8 cellular contexts compared by ENCODE assay signal in genomic region chr10:31760674-31761081, GRCh38.
A peak's percentile ranks its signal among the peaks of the same experiment; 100 is the strongest.
DNase-seq lines count a peak whose midpoint lies in the region; ATAC-seq, FAIRE-seq and TF ChIP-seq lines count a peak whose summit lies in the region.

No MANE protein-coding gene starts in this region.

- H2AFZ ChIP-seq in Karpas-422 (ENCODE audit: low read length) = peak overlapping the region; percentile 80

- H3K36me3 ChIP-seq in A673 (ENCODE audit: insufficient read depth, low read length, poor library complexity, severe bottlenecking) = no peaks in the 10 kb centered on the region
- no peaks in the 10 kb centered on the region for H3K36me3 ChIP-seq in Karpas-422 (ENCODE audit: insufficient read depth, low read length)
- no peaks in the 10 kb centered on the region for H3K36me3 ChIP-seq in muscle layer of colon (ENCODE audit: insufficient read depth, low read length)

- no peak for FAIRE-seq in HTR-8/SVneo (lab: Jason Lieb, UNC)

- H3K9me2 ChIP-seq in Karpas-422 (replicated peaks; ENCODE audit: insufficient read depth, low read length) = no peaks in the 10 kb centered on the region

- CTCF ChIA-PET in A673 (lab: Charles Lee) (no interaction called here), MCF 10A (lab: Yijun Ruan, JAX) (interaction anchor here (0.6 kb wide), 1 partner anchor 1169 kb away, joined by 3 read pairs; no protein-coding TSS in a partner anchor)

- peak overlapping the region; percentile 66 for H3K9ac ChIP-seq in Karpas-422 (ENCODE audit: low read length)
- peak overlapping the region; percentile 63 for H3K9ac ChIP-seq in muscle layer of colon (ENCODE audit: low read length)

- ATAC-seq in GM19395 (IDR thresholded peaks at IDR 0.05; ENCODE audit: unreplicated experiment) = no peak

- H3K4me2 ChIP-seq in Karpas-422 (ENCODE audit: low read depth, low read length, poor library complexity, severe bottlenecking) = peak overlapping the region; percentile 67

- no TSS peak for BruUV-seq in A673 (replicated peaks; lab: Mats Ljungman, UMichigan)
- no TSS peak for BruUV-seq in MCF 10A (replicated peaks; lab: Mats Ljungman, UMichigan)

- no peaks in the 10 kb centered on the region for H4K20me1 ChIP-seq in Karpas-422 (ENCODE audit: insufficient read depth, low read depth, low read length)

- no peaks in the 10 kb centered on the region for H3K27me3 Mint-ChIP-seq in MCF 10A (ENCODE audit: insufficient read depth, unreplicated experiment)

- H3K36me3 Mint-ChIP-seq in MCF 10A (ENCODE audit: insufficient read depth, unreplicated experiment) = no peaks in the 10 kb centered on the region

- POLR2A ChIA-PET in A673 (lab: Charles Lee; ENCODE audit: low non-redundant PET) (no interaction called here), MCF 10A (lab: Yijun Ruan, JAX) (no interaction called here)

- no peaks in the 10 kb centered on the region for H3K9me3 Mint-ChIP-seq in MCF 10A (ENCODE audit: unreplicated experiment)

- no peak for DNase-seq in A673 (ENCODE audit: low spot score)
- DNase-seq in Karpas-422 = peak; percentile 43
- DNase-seq in MCF 10A (ENCODE audit: unreplicated experiment) = no peak
- DNase-seq in NCI-H446 (lab: John Stamatoyannopoulos, UW) = no peak
- DNase-seq in HTR-8/SVneo (ENCODE audit: insufficient read length, low spot score) = no peak
- DNase-seq in activated CD4-positive, alpha-beta T cell treated with anti-CD3 and anti-CD28 coated beads, Interleukin-2, amount 50 U/mL, for 48 hours = no peak

- H3K4me1 ChIP-seq in A673 (ENCODE audit: insufficient read depth, low read length, poor library complexity, severe bottlenecking) = peaks cover 8% of the 10 kb centered on the region
- peaks cover 14% of the 10 kb centered on the region for H3K4me1 ChIP-seq in Karpas-422 (ENCODE audit: low read length)
- peaks cover 26% of the 10 kb centered on the region for H3K4me1 ChIP-seq in muscle layer of colon (ENCODE audit: insufficient read depth, low read length)

- H3K4me1 Mint-ChIP-seq in MCF 10A (ENCODE audit: insufficient read depth, unreplicated experiment) = peaks cover 11% of the 10 kb centered on the region

- H3K9me3 ChIP-seq in A673 (ENCODE audit: low read depth, low read length, poor library complexity, severe bottlenecking) (no peaks in the 10 kb centered on the region), Karpas-422 (ENCODE audit: low read length) (no peaks in the 10 kb centered on the region), muscle layer of colon (ENCODE audit: low read length) (no peaks in the 10 kb centered on the region)

- H3K4me3 ChIP-seq in A673 (ENCODE audit: low read depth, low read length, poor library complexity, severe bottlenecking) = no peak overlapping the region
- H3K4me3 ChIP-seq in Karpas-422 (ENCODE audit: low read length) = peak overlapping the region; percentile 51
- H3K4me3 ChIP-seq in muscle layer of colon (ENCODE audit: low read depth in 1 of 2, low read length in 2 of 2) = peak overlapping the region; percentile 3 to 68

- H3K27me3 ChIP-seq in A673 (replicated peaks; ENCODE audit: insufficient read depth, low read depth, low read length, poor library complexity) = no peaks in the 10 kb centered on the region
- no peaks in the 10 kb centered on the region for H3K27me3 ChIP-seq in Karpas-422 (ENCODE audit: low read length)
- no peaks in the 10 kb centered on the region for H3K27me3 ChIP-seq in muscle layer of colon (ENCODE audit: control insufficient read depth in 1 of 2, insufficient read depth in 2 of 2, low read length in 2 of 2)

- no peak for TF ChIP-seq CTCF in A673 (conservative IDR thresholded peaks at IDR 0.05; ENCODE audit: low read depth, low read length)
- no peak for TF ChIP-seq CTCF in MCF 10A (IDR thresholded peaks at IDR 0.05; ENCODE audit: unreplicated experiment)

- intact Hi-C loops in A673 (cut with micrococcal nuclease; ENCODE audit: unreplicated experiment) (loop anchor here (5.0 to 10.0 kb wide), 2 partner anchors 158 to 976 kb away; no protein-coding TSS in a partner anchor), MCF 10A (cut with micrococcal nuclease) (no loop called here)

- H3K27ac ChIP-seq in A673 (ENCODE audit: low read depth, low read length, poor library complexity, severe bottlenecking) (peak overlapping the region; percentile 35), Karpas-422 (ENCODE audit: low read length) (no peak overlapping the region), muscle layer of colon (ENCODE audit: low read depth, low read length) (peak overlapping the region; percentile 94)

- H3K79me2 ChIP-seq in Karpas-422 (ENCODE audit: low read length) = no peaks in the 10 kb centered on the region

- peak overlapping the region; percentile 77 for H3K4me3 Mint-ChIP-seq in MCF 10A (ENCODE audit: unreplicated experiment)

- H3K27ac Mint-ChIP-seq in MCF 10A (ENCODE audit: low read depth, unreplicated experiment) = peak overlapping the region; percentile 81
